ENCODE assay signal across 9 cellular contexts in genomic region chr2:200467806-200468686, GRCh38. TPM values are rescaled to one million over a fixed set of nuclear protein-coding genes. Genes with fewer than 3 reads are reported as not detected.
DNase-seq lines count a peak whose midpoint lies in the region; ATAC-seq and TF ChIP-seq lines count a peak whose summit lies in the region.
"Had no signal": no experiment of that assay in that cellular context is flagged by ENCODE, and none has a peak within 500 bp of the region (broad histone marks: within the 10 kb centered on the region; RNA-seq: fewer than 3 reads in every experiment).

No MANE protein-coding gene starts in this region.

- intact Hi-C loops in esophagus squamous epithelium (cut with DNase I): no loop called here

- peak overlapping the region in 3 of 4 donors; percentile 57 to 81 (median 57) for H3K27ac ChIP-seq in esophagus squamous epithelium

- peaks cover 50% of the 10 kb centered on the region for H3K4me1 Mint-ChIP-seq in stimulated activated effector memory CD8-positive, alpha-beta T cell treated with anti-CD3 and anti-CD28 coated beads, Interleukin-12 subunit alpha, Interleukin-12 subunit beta, amount 100 ng/mL, for 72 hours
- H3K4me1 Mint-ChIP-seq: endodermal cell had no signal

- no peaks in the 10 kb centered on the region for H3K9me3 ChIP-seq in esophagus squamous epithelium

- no peaks in the 10 kb centered on the region for H3K27me3 ChIP-seq in esophagus squamous epithelium

- no peaks in the 10 kb centered on the region for H3K9me3 Mint-ChIP-seq in stimulated activated effector memory CD8-positive, alpha-beta T cell treated with anti-CD3 and anti-CD28 coated beads, Interleukin-12 subunit alpha, Interleukin-12 subunit beta, amount 100 ng/mL, for 72 hours
- H3K9me3 Mint-ChIP-seq: endodermal cell had no signal

- DNase-seq in UCSD-AML1 (lab: John Stamatoyannopoulos, UW; ENCODE audit: unreplicated experiment) (peak; percentile 37), esophagus squamous epithelium (lab: John Stamatoyannopoulos, UW) (no peak)
- peak in 1 of 2 donors; percentile 65 for DNase-seq in stimulated activated effector memory CD8-positive, alpha-beta T cell treated with anti-CD3 and anti-CD28 coated beads, Interleukin-12 subunit alpha, Interleukin-12 subunit beta, amount 100 ng/mL, for 72 hours (ENCODE audit: low spot score in 2 of 2)
- DNase-seq: endodermal cell, NCI-H1105 treated with DMSO at 0.1 percent for 48 hours had no signal

- TF ChIP-seq POLR2A in esophagus squamous epithelium (IDR thresholded peaks at IDR 0.05): no peak

- H3K36me3 ChIP-seq in esophagus squamous epithelium: peaks cover 0 to 86% (median 23%) of the 10 kb centered on the region in 3 donors

- TF ChIP-seq CTCF in esophagus squamous epithelium (IDR thresholded peaks at IDR 0.05): no peak

- no peak overlapping the region for H3K4me3 ChIP-seq in esophagus squamous epithelium

- peak; percentile 32 for ATAC-seq in HG02678 (IDR thresholded peaks at IDR 0.05; ENCODE audit: unreplicated experiment)
- no peak for ATAC-seq in stimulated activated effector memory CD8-positive, alpha-beta T cell treated with anti-CD3 and anti-CD28 coated beads, Interleukin-12 subunit alpha, Interleukin-12 subunit beta, amount 100 ng/mL, for 72 hours
- no peak for ATAC-seq in HG03045 (IDR thresholded peaks at IDR 0.05; ENCODE audit: unreplicated experiment)
- ATAC-seq in HG03175 (IDR thresholded peaks at IDR 0.05; ENCODE audit: unreplicated experiment): no peak
- no peak for ATAC-seq in esophagus mucosa

- peak overlapping the region; percentile 75 for H3K27ac Mint-ChIP-seq in stimulated activated effector memory CD8-positive, alpha-beta T cell treated with anti-CD3 and anti-CD28 coated beads, Interleukin-12 subunit alpha, Interleukin-12 subunit beta, amount 100 ng/mL, for 72 hours
- H3K27ac Mint-ChIP-seq: endodermal cell had no signal

- WGBS in esophagus squamous epithelium, 2 donors: 76 to 84% methylated on average over 4 to 8 of the region's 8 CpGs

- peaks cover 0 to 9% (median 0%) of the 10 kb centered on the region in 3 donors for H3K4me1 ChIP-seq in esophagus squamous epithelium

- H3K36me3 Mint-ChIP-seq in stimulated activated effector memory CD8-positive, alpha-beta T cell treated with anti-CD3 and anti-CD28 coated beads, Interleukin-12 subunit alpha, Interleukin-12 subunit beta, amount 100 ng/mL, for 72 hours: peaks cover 36% of the 10 kb centered on the region

- peak overlapping the region; percentile 43 for H3K4me3 Mint-ChIP-seq in stimulated activated effector memory CD8-positive, alpha-beta T cell treated with anti-CD3 and anti-CD28 coated beads, Interleukin-12 subunit alpha, Interleukin-12 subunit beta, amount 100 ng/mL, for 72 hours
- H3K4me3 Mint-ChIP-seq: endodermal cell had no signal

RNA-seq across cellular contexts. Expression of gene KCTD18, which starts 41.8 kb away (rescaled TPM):
- total RNA-seq in esophagus squamous epithelium (10 to 100 TPM in 2 of 4 donors, 1 to 10 TPM in 2; 6.9 to 19.5 (median 13.9) TPM), esophagus mucosa (10.8 TPM)

RNA-seq across cellular contexts. Expression of gene SGO2, which starts 58.0 kb away (rescaled TPM):
- total RNA-seq in esophagus squamous epithelium (10 to 100 TPM in 1 of 4 donors, 1 to 10 TPM in 3; 2.2 to 10.7 (median 5.6) TPM), esophagus mucosa (6.3 TPM)
